1 cellular context compared by ENCODE assay signal in genomic region chr1:9338354-9339250, GRCh38.
TF ChIP-seq lines count a peak whose summit lies in the region.

No MANE protein-coding gene starts in this region.

TF ChIP-seq in GM23338, 12 proteins besides CTCF, POLR2A, EP300 and RAD21 (continued from another document):
- TF ChIP-seq ZNF462 (CRISPR knock-in tag; IDR thresholded peaks at IDR 0.05) = no peak
- TF ChIP-seq NANOG (IDR thresholded peaks at IDR 0.05; ENCODE audit: borderline replicate concordance) = no peak
- no peak for TF ChIP-seq POLR2AphosphoS5 (IDR thresholded peaks at IDR 0.05; ENCODE audit: low read depth)
- no peak for TF ChIP-seq REST (IDR thresholded peaks at IDR 0.05; ENCODE audit: unreplicated experiment)
- TF ChIP-seq ZNF114 (CRISPR knock-in tag; IDR thresholded peaks at IDR 0.05) = no peak
- TF ChIP-seq JUNB (IDR thresholded peaks at IDR 0.05; ENCODE audit: unreplicated experiment) = no peak
